In genomic region chr2:182101263-182101662, GRCh38 we compare ENCODE assay signal across 12 cellular contexts.
DNase-seq lines count a peak whose midpoint lies in the region; ATAC-seq, FAIRE-seq and TF ChIP-seq lines count a peak whose summit lies in the region.
"Had no signal": no experiment of that assay in that cellular context is flagged by ENCODE, and none has a peak within 500 bp of the region (broad histone marks: within the 10 kb centered on the region; RNA-seq: fewer than 3 reads in every experiment).

No MANE protein-coding gene starts in this region.

- H3K36me3 ChIP-seq in A673 (ENCODE audit: insufficient read depth, low read length, poor library complexity, severe bottlenecking), result no peaks in the 10 kb centered on the region
- H3K36me3 ChIP-seq in KMS-11 (ENCODE audit: insufficient read depth), result no peaks in the 10 kb centered on the region
- no peaks in the 10 kb centered on the region for H3K36me3 ChIP-seq in H1 (ENCODE audit: control insufficient read depth in 2 of 4, insufficient read depth in 4 of 4, low read length in 3 of 4)
- H3K36me3 ChIP-seq in vagina, result no peaks in the 10 kb centered on the region

- H2BK12ac ChIP-seq in H1 (ENCODE audit: low read depth, low read length), result 0 out of 2 replicates have a peak overlapping the region, but pooled peaks have one; percentile 7

- CTCF ChIA-PET in A673 (lab: Charles Lee) (no interaction called here), H1 (lab: Charles Lee; ENCODE audit: partially characterized antibody) (interaction anchor here (1.0 to 1.4 kb wide), 6 partner anchors 9 to 40 kb away, joined by 3 to 6 read pairs (median 4); no protein-coding TSS in a partner anchor)

- H2BK15ac ChIP-seq in H1 (ENCODE audit: low read length), result no peak overlapping the region

- H3K9me3 ChIP-seq in A673 (ENCODE audit: low read depth, low read length, poor library complexity, severe bottlenecking) (no peaks in the 10 kb centered on the region), H1 (ENCODE audit: insufficient read depth in 2 of 2, low read depth in 1 of 2, low read length in 1 of 2) (no peaks in the 10 kb centered on the region), vagina (no peaks in the 10 kb centered on the region)

- H3K4ac ChIP-seq in H1 (replicated peaks; ENCODE audit: insufficient read length, low read depth, low read length), result no peak overlapping the region

- H2BK120ac ChIP-seq in H1 (replicated peaks; ENCODE audit: low read depth, low read length), result no peak overlapping the region

- DNase-seq in A673 (ENCODE audit: low spot score) (peak; percentile 24), H1 (ENCODE audit: low read depth in 1 of 2, low spot score in 2 of 2) (no peak), hepatic stellate cell (ENCODE audit: low spot score) (no peak), vagina (ENCODE audit: extremely low spot score in 2 of 2) (no peak), mesenteric fat pad (ENCODE audit: low spot score) (no peak)
- no peak for DNase-seq in effector CD4-positive, alpha-beta T cell
- DNase-seq: activated CD4-positive, CD25-positive, alpha-beta regulatory T cell treated with anti-CD3 and anti-CD28 coated beads, Interleukin-2, amount 50 U/mL, for 72 hours; COR-L47; NCI-H187; stimulated activated naive CD8-positive, alpha-beta T cell treated with anti-CD3 and anti-CD28 coated beads, Interleukin-15, Interleukin-2, amounts not matched to agents 100 U/mL and 50 U/mL, for 24 hours had no signal

- H4K5ac ChIP-seq in H1 (ENCODE audit: insufficient read length, low read depth, low read length), result no peak overlapping the region

- BruUV-seq in A673 (replicated peaks; lab: Mats Ljungman, UMichigan), result no TSS peak

- ATAC-seq in GM18909 (IDR thresholded peaks at IDR 0.05; ENCODE audit: poor library complexity, unreplicated experiment), result peak; percentile 69
- ATAC-seq: stimulated activated naive CD8-positive, alpha-beta T cell treated with anti-CD3 and anti-CD28 coated beads, Interleukin-15, Interleukin-2, amounts not matched to agents 100 U/mL and 50 U/mL, for 24 hours had no signal

- H3K79me2 ChIP-seq in KMS-11 (ENCODE audit: insufficient read depth, low read depth) (no peaks in the 10 kb centered on the region), H1 (ENCODE audit: control insufficient read depth in 1 of 2, insufficient read depth in 2 of 2, low read length in 2 of 2) (no peaks in the 10 kb centered on the region)

- H3K4me2 ChIP-seq in KMS-11 (no peak overlapping the region), H1 (ENCODE audit: insufficient read depth in 1 of 2, low read depth in 2 of 2, low read length in 2 of 2) (no peak overlapping the region)

- H3K14ac ChIP-seq in H1 (ENCODE audit: insufficient read length), result no peak overlapping the region

- H4K8ac ChIP-seq in H1 (ENCODE audit: extremely low read depth, insufficient read depth, low read length), result no peak overlapping the region

- H3K23ac ChIP-seq in H1 (ENCODE audit: insufficient read length), result no peak overlapping the region

- H4K20me1 ChIP-seq in KMS-11 (ENCODE audit: insufficient read depth), result no peaks in the 10 kb centered on the region
- H4K20me1 ChIP-seq in H1 (replicated peaks in 1 of 2; ENCODE audit: control insufficient read depth in 1 of 2, insufficient read depth in 2 of 2, low read length in 2 of 2), result no peaks in the 10 kb centered on the region

- H2BK20ac ChIP-seq in H1 (ENCODE audit: low read length), result no peak overlapping the region

- H3K27ac ChIP-seq in A673 (ENCODE audit: low read depth, low read length, poor library complexity, severe bottlenecking) (no peak overlapping the region), KMS-11 (no peak overlapping the region), H1 (ENCODE audit: low read depth, low read length) (no peak overlapping the region), vagina (no peak overlapping the region)

- H2AFZ ChIP-seq in KMS-11 (ENCODE audit: low read depth), result no peak overlapping the region
- H2AFZ ChIP-seq in H1 (ENCODE audit: low read length), result peak overlapping the region; percentile 56; the same call in 1 of the 2 replicates

- H3K27me3 ChIP-seq in A673 (replicated peaks; ENCODE audit: insufficient read depth, low read depth, low read length, poor library complexity) (no peaks in the 10 kb centered on the region), KMS-11 (ENCODE audit: insufficient read depth, low read depth) (no peaks in the 10 kb centered on the region), H1 (replicated peaks in 1 of 4; ENCODE audit: control insufficient read depth in 3 of 4, extremely low read depth in 1 of 4, insufficient read depth in 3 of 4, low read length in 3 of 4) (no peaks in the 10 kb centered on the region), vagina (no peaks in the 10 kb centered on the region)

- no peak overlapping the region; the same call in 1 of the 2 replicates for H2BK5ac ChIP-seq in H1 (ENCODE audit: low read depth, low read length)

- FAIRE-seq in H1 (lab: Jason Lieb, UNC), result no peak

- no peaks in the 10 kb centered on the region for H3K23me2 ChIP-seq in H1 (ENCODE audit: low read depth, low read length)

- intact Hi-C loops in A673 (cut with micrococcal nuclease; ENCODE audit: unreplicated experiment) (no loop called here), vagina (cut with DNase I) (no loop called here)

- H2AK5ac ChIP-seq in H1 (ENCODE audit: low read depth, low read length), result no peak overlapping the region

- TF ChIP-seq RAD21 in H1 (IDR thresholded peaks at IDR 0.05 in 1 of 2, conservative IDR thresholded peaks at IDR 0.05 in 1 of 2; ENCODE audit: low read depth in 2 of 2, low read length in 2 of 2), result no peak

- no peak overlapping the region for H3K56ac ChIP-seq in H1 (replicated peaks; ENCODE audit: insufficient read length, low read depth, low read length)

- H3K4me3 ChIP-seq in A673 (ENCODE audit: low read depth, low read length, poor library complexity, severe bottlenecking) (no peak overlapping the region), KMS-11 (IDR thresholded peaks at IDR 0.05; ENCODE audit: insufficient read depth, low read depth, low read length) (no peak overlapping the region), H1 (ENCODE audit: extremely low read depth in 1 of 4, insufficient read depth in 2 of 4, low read depth in 3 of 4, low read length in 4 of 4) (no peak overlapping the region), vagina (no peak overlapping the region)

- POLR2A ChIA-PET in A673 (lab: Charles Lee; ENCODE audit: low non-redundant PET), result no interaction called here
- POLR2A ChIA-PET in H1 (lab: Charles Lee; ENCODE audit: partially characterized antibody), result no interaction called here

- H3K18ac ChIP-seq in H1 (ENCODE audit: extremely low read depth, low read length), result no peak overlapping the region

- no peak for TF ChIP-seq EP300 in H1 (IDR thresholded peaks at IDR 0.05; ENCODE audit: borderline replicate concordance in 1 of 2, low read depth in 2 of 2, low read length in 2 of 2)

- H3K4me1 ChIP-seq in A673 (ENCODE audit: insufficient read depth, low read length, poor library complexity, severe bottlenecking) (no peaks in the 10 kb centered on the region), KMS-11 (ENCODE audit: low read depth, poor library complexity, severe bottlenecking) (no peaks in the 10 kb centered on the region), H1 (replicated peaks in 1 of 4; ENCODE audit: control insufficient read depth in 3 of 4, insufficient read depth in 4 of 4, low read length in 3 of 4) (peaks cover 0 to 2% (median 0%) of the 10 kb centered on the region in 4 experiments; a peak in 1 of 7 replicates), vagina (no peaks in the 10 kb centered on the region)

- H3K79me1 ChIP-seq in H1 (ENCODE audit: low read depth, low read length), result no peaks in the 10 kb centered on the region

- TF ChIP-seq POLR2A in H1 (IDR thresholded peaks at IDR 0.05; ENCODE audit: control extremely low read depth in 1 of 2, low read depth in 2 of 2, low read length in 2 of 2) (no peak), vagina (IDR thresholded peaks at IDR 0.05) (no peak)

- peak; percentile 41 for TF ChIP-seq CTCF in A673 (conservative IDR thresholded peaks at IDR 0.05; ENCODE audit: low read depth, low read length)
- peak; percentile 38 for TF ChIP-seq CTCF in KMS-11 (conservative IDR thresholded peaks at IDR 0.05; ENCODE audit: low read depth, low read length)
- peak in 1 of 3 experiments; percentile 42; a peak in 2 of 4 replicates for TF ChIP-seq CTCF in H1 (IDR thresholded peaks at IDR 0.05; ENCODE audit: control extremely low read depth in 1 of 3, insufficient read depth in 1 of 3, low read depth in 1 of 3, low read length in 3 of 3)
- TF ChIP-seq CTCF in vagina (IDR thresholded peaks at IDR 0.05), result no peak

- H3K9ac ChIP-seq in KMS-11, result no peak overlapping the region
- no peak overlapping the region for H3K9ac ChIP-seq in H1 (replicated peaks in 1 of 4; ENCODE audit: extremely low read depth in 1 of 4, low read depth in 3 of 4, low read length in 3 of 4)

- H4K91ac ChIP-seq in H1 (replicated peaks; ENCODE audit: insufficient read length, low read length), result no peak overlapping the region

TF ChIP-seq in H1, 55 proteins besides CTCF, POLR2A, EP300 and RAD21:
- TF ChIP-seq SP2 (IDR thresholded peaks at IDR 0.05; ENCODE audit: low read length) (no peak), JUN (IDR thresholded peaks at IDR 0.05; ENCODE audit: low read depth, low read length) (no peak), KDM1A (IDR thresholded peaks at IDR 0.05; ENCODE audit: borderline replicate concordance, low read length) (no peak), BCL11A (IDR thresholded peaks at IDR 0.05; ENCODE audit: low read depth in 2 of 2, low read length in 2 of 2) (no peak), SP4 (IDR thresholded peaks at IDR 0.05; ENCODE audit: low read length) (no peak), ATF2 (IDR thresholded peaks at IDR 0.05; ENCODE audit: low read length) (no peak)

Comparison
In these comparisons a context has a peak if more than half of its experiments do, and no peak if none do; other contexts are left out.
1. CTCF ChIP-seq: peak in A673 (single experiment) and KMS-11 (single experiment); none in vagina (0 of 3).